In genomic region chr10:118958559-118958958, GRCh38 we compare ENCODE assay signal across 12 cellular contexts.
A peak's percentile ranks its signal among the peaks of the same experiment; 100 is the strongest.
DNase-seq lines count a peak whose midpoint lies in the region; ATAC-seq and TF ChIP-seq lines count a peak whose summit lies in the region.
"Had no signal": no experiment of that assay in that cellular context is flagged by ENCODE, and none has a peak within 500 bp of the region (broad histone marks: within the 10 kb centered on the region; RNA-seq: fewer than 3 reads in every experiment).

No MANE protein-coding gene starts in this region.

- no peak overlapping the region for H3K4ac ChIP-seq in H9 (ENCODE audit: low read depth, low read length)

- H3K4me1 Mint-ChIP-seq in H9 = peaks cover 10 to 23% of the 10 kb centered on the region in 2 experiments
- no peaks in the 10 kb centered on the region for H3K4me1 Mint-ChIP-seq in stimulated activated memory B cell treated with anti-CD40 and anti-IgM and Interleukin-4, amounts not matched to agents 10 μg/mL and 1 μg/mL and 100 μg/mL, for 72 hours

- CTCF ChIA-PET in PC-3 (lab: Charles Lee) = no interaction called here

- H3K23me2 ChIP-seq in H9 (ENCODE audit: insufficient read length, low read depth, low read length, poor library complexity, severe bottlenecking) = no peaks in the 10 kb centered on the region

- no peak overlapping the region for H4K5ac ChIP-seq in H9 (ENCODE audit: insufficient read length, low read depth, low read length)

- H3K27me3 Mint-ChIP-seq in H9 (ENCODE audit: low read depth) = peaks cover 2% of the 10 kb centered on the region; the same call in 1 of the 2 replicates
- peaks cover 24% of the 10 kb centered on the region for H3K27me3 Mint-ChIP-seq in stimulated activated memory B cell treated with anti-CD40 and anti-IgM and Interleukin-4, amounts not matched to agents 10 μg/mL and 1 μg/mL and 100 μg/mL, for 72 hours

- H2BK15ac ChIP-seq in H9 (ENCODE audit: low read depth, low read length) = no peak overlapping the region

- POLR2A ChIA-PET in PC-3 (lab: Charles Lee; ENCODE audit: unreplicated experiment) = no interaction called here

- BruUV-seq in PC-3 (replicated peaks; lab: Mats Ljungman, UMichigan) = no TSS peak

- H3K79me2 ChIP-seq in PC-3 (ENCODE audit: low read length) (no peaks in the 10 kb centered on the region), H9 (ENCODE audit: insufficient read depth, low read length) (no peaks in the 10 kb centered on the region)

- H4K20me1 ChIP-seq in PC-3 (ENCODE audit: low read length) (no peaks in the 10 kb centered on the region), H9 (ENCODE audit: control insufficient read depth, insufficient read depth, insufficient read length) (no peaks in the 10 kb centered on the region)

- H4K8ac ChIP-seq in H9 (replicated peaks; ENCODE audit: insufficient read length, low read depth, low read length) = no peak overlapping the region

- H4K91ac ChIP-seq in H9 (ENCODE audit: insufficient read length, low read depth, low read length) = no peak overlapping the region

- H3K56ac ChIP-seq in H9 (ENCODE audit: insufficient read length, low read depth, low read length) = no peak overlapping the region

- H3K79me1 ChIP-seq in H9 (ENCODE audit: insufficient read depth, low read depth, low read length, poor library complexity, severe bottlenecking) = no peaks in the 10 kb centered on the region

- H3K4me3 Mint-ChIP-seq in H9 = no peak overlapping the region
- H3K4me3 Mint-ChIP-seq in stimulated activated memory B cell treated with anti-CD40 and anti-IgM and Interleukin-4, amounts not matched to agents 10 μg/mL and 1 μg/mL and 100 μg/mL, for 72 hours = no peak overlapping the region

- no peak overlapping the region; a peak in 1 of 7 replicates for H3K27ac Mint-ChIP-seq in H9
- H3K27ac Mint-ChIP-seq in stimulated activated memory B cell treated with anti-CD40 and anti-IgM and Interleukin-4, amounts not matched to agents 10 μg/mL and 1 μg/mL and 100 μg/mL, for 72 hours = no peak overlapping the region

- H3K4me2 ChIP-seq in PC-3 (ENCODE audit: low read length) (no peak overlapping the region), H9 (ENCODE audit: insufficient read depth, insufficient read length, low read length) (no peak overlapping the region)

- no peak for TF ChIP-seq POLR2A in thyroid gland (IDR thresholded peaks at IDR 0.05)

- H3K27me3 ChIP-seq in heart right ventricle (no peaks in the 10 kb centered on the region), PC-3 (ENCODE audit: low read length) (no peaks in the 10 kb centered on the region), thyroid gland (no peaks in the 10 kb centered on the region), H9 (ENCODE audit: insufficient read depth, low read length) (no peaks in the 10 kb centered on the region)

- H3F3A ChIP-seq in PC-3 (ENCODE audit: low read length, unreplicated experiment) = no peaks in the 10 kb centered on the region

- DNase-seq in heart right ventricle (no peak), left ventricle myocardium superior (no peak), PC-3 (no peak), left lobe of liver (ENCODE audit: low spot score) (peak; percentile 7), thyroid gland (no peak), H9 (no peak)
- DNase-seq in stimulated activated CD4-positive, alpha-beta T cell treated with anti-CD3 and anti-CD28 coated beads, Interleukin-4, amount 100 ng/mL, for 4 hours = no peak
- DNase-seq: NCI-H1105, NCI-H1694, NCI-H524 treated with DMSO at 0.1 percent for 48 hours, SHP77 treated with DMSO at 0.1 percent for 48 hours had no signal

- H3K18ac ChIP-seq in H9 (ENCODE audit: insufficient read length, low read depth, low read length) = no peak overlapping the region

- no peaks in the 10 kb centered on the region for H3K9me3 Mint-ChIP-seq in H9
- no peaks in the 10 kb centered on the region for H3K9me3 Mint-ChIP-seq in stimulated activated memory B cell treated with anti-CD40 and anti-IgM and Interleukin-4, amounts not matched to agents 10 μg/mL and 1 μg/mL and 100 μg/mL, for 72 hours

- H3T11ph ChIP-seq in H9 (ENCODE audit: low read length) = no peak overlapping the region

- intact Hi-C loops in heart right ventricle (cut with DNase I) (loop anchor here in 1 of 10 donors (2.0 kb wide), 1 partner anchor 66 kb away; no protein-coding TSS in a partner anchor), left ventricle myocardium superior (cut with micrococcal nuclease) (no loop called here), PC-3 (cut with micrococcal nuclease) (no loop called here), thyroid gland (cut with DNase I) (no loop called here)

- WGBS in heart right ventricle, 2 donors = 86 to 91% methylated on average over 5 of the region's 5 CpGs
- 87% methylated on average over 5 of the region's 5 CpGs for WGBS in thyroid gland, 2 donors
- no CpG with 5 or more reads among the region's 5 CpGs for WGBS in H9 (ENCODE audit: extremely low coverage, insufficient read length, low lambda C conversion rate)

- H3K36me3 ChIP-seq in heart right ventricle (no peaks in the 10 kb centered on the region), PC-3 (ENCODE audit: low read depth, low read length) (no peaks in the 10 kb centered on the region), thyroid gland (no peaks in the 10 kb centered on the region)

- ATAC-seq in heart right ventricle (no peak), left ventricle myocardium superior (no peak), PC-3 (no peak), left lobe of liver (no peak)
- ATAC-seq in stimulated activated memory B cell treated with anti-CD40 and anti-IgM and Interleukin-4, amounts not matched to agents 10 μg/mL and 1 μg/mL and 100 μg/mL, for 72 hours = no peak

- H2BK120ac ChIP-seq in H9 (ENCODE audit: low read depth, low read length, poor library complexity, severe bottlenecking) = no peak overlapping the region

- no peak for TF ChIP-seq CTCF in heart right ventricle (IDR thresholded peaks at IDR 0.05)
- TF ChIP-seq CTCF in PC-3 (conservative IDR thresholded peaks at IDR 0.05; ENCODE audit: low read depth, low read length) = no peak
- TF ChIP-seq CTCF in thyroid gland (IDR thresholded peaks at IDR 0.05) = no peak
- TF ChIP-seq CTCF in H9 (conservative IDR thresholded peaks at IDR 0.05) = no peak

- H2AK5ac ChIP-seq in H9 (ENCODE audit: insufficient read length, low read length) = no peak overlapping the region

- no peak overlapping the region for H2BK20ac ChIP-seq in H9 (ENCODE audit: low read depth, low read length, poor library complexity, severe bottlenecking)

- no peaks in the 10 kb centered on the region for H3K36me3 Mint-ChIP-seq in H9 (ENCODE audit: insufficient read depth in 1 of 3, low read depth in 3 of 3)
- no peaks in the 10 kb centered on the region for H3K36me3 Mint-ChIP-seq in stimulated activated memory B cell treated with anti-CD40 and anti-IgM and Interleukin-4, amounts not matched to agents 10 μg/mL and 1 μg/mL and 100 μg/mL, for 72 hours

- no peak overlapping the region for H3K23ac ChIP-seq in H9 (ENCODE audit: insufficient read length, low read depth, low read length)

- H3K4me3 ChIP-seq in heart right ventricle (no peak overlapping the region), PC-3 (ENCODE audit: low read length) (no peak overlapping the region), thyroid gland (replicated peaks in 1 of 3) (no peak overlapping the region)

- no peak overlapping the region for H2BK12ac ChIP-seq in H9 (ENCODE audit: insufficient read length, low read depth, low read length)

- no peak overlapping the region for H3K9ac ChIP-seq in PC-3 (ENCODE audit: low read length)
- no peak overlapping the region for H3K9ac ChIP-seq in H9 (ENCODE audit: extremely low read depth, insufficient read length, low read length)

- H2BK5ac ChIP-seq in H9 (ENCODE audit: insufficient read length, low read length) = no peak overlapping the region

- no peaks in the 10 kb centered on the region for H3K9me2 ChIP-seq in PC-3 (replicated peaks; ENCODE audit: low read length)

- no peak overlapping the region for H2AFZ ChIP-seq in PC-3 (ENCODE audit: low read length)
- H2AFZ ChIP-seq in H9 (ENCODE audit: low read length) = no peak overlapping the region

- H3K14ac ChIP-seq in H9 (ENCODE audit: insufficient read depth, low read length) = no peak overlapping the region

- H3K9me3 ChIP-seq in heart right ventricle (no peaks in the 10 kb centered on the region), PC-3 (ENCODE audit: low read length) (no peaks in the 10 kb centered on the region), thyroid gland (no peaks in the 10 kb centered on the region), H9 (ENCODE audit: control insufficient read depth, low read depth, low read length) (no peaks in the 10 kb centered on the region)

- H3K4me1 ChIP-seq in heart right ventricle (peaks cover 0 to 46% (median 23%) of the 10 kb centered on the region in 9 donors), PC-3 (ENCODE audit: insufficient read depth, low read length) (peaks cover 36% of the 10 kb centered on the region), thyroid gland (peaks cover 15 to 25% of the 10 kb centered on the region in 2 donors), H9 (ENCODE audit: insufficient read depth, low read length) (no peaks in the 10 kb centered on the region)

- H3K27ac ChIP-seq in heart right ventricle = peak overlapping the region in 7 of 10 donors; percentile 28 to 61 (median 46)
- H3K27ac ChIP-seq in PC-3 (ENCODE audit: low read length) = peak overlapping the region; percentile 32; the same call in 1 of the 2 replicates
- H3K27ac ChIP-seq in thyroid gland = peak overlapping the region; percentile 61 to 77 (median 68)
- H3K27ac ChIP-seq in H9 (ENCODE audit: insufficient read length, low read depth, low read length) = no peak overlapping the region
